14 cellular contexts compared by ENCODE assay signal in the genomic region with DNA sequence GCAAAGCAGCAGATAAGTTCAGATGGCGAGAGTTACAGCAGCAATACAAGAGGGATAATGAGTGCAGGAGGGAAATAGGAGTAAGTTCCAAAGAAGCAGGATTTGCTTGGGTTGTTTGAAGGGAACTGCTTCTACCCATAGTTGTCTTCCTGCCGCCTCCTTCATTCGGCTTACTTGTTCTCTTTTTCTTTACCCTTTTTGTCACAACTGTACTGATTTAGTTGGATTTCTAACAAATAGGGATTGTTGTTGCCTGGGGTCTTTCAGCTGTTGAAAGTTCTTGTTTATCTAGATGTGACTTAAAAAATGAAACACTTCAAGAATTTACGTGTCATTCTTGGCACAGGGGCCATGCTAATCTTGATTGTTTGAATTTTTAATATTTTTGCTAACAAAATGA.
"Had no signal": no experiment of that assay in that cellular context is flagged by ENCODE, and none has a peak within 500 bp of the region (broad histone marks: within the 10 kb centered on the region; RNA-seq: fewer than 3 reads in every experiment).

No MANE protein-coding gene starts in this region.

- H3K4me3 Mint-ChIP-seq: stimulated activated naive CD8-positive, alpha-beta T cell treated with anti-CD3 and anti-CD28 coated beads, Interleukin-15, amount 100 ng/mL, for 72 hours had no signal

- H3K9me3 ChIP-seq: esophagus squamous epithelium, right lobe of liver, testis, upper lobe of right lung had no signal

- DNase-seq: activated CD4-positive, alpha-beta T cell treated with anti-CD3 and anti-CD28 coated beads for 48 hours; activated CD8-positive, alpha-beta memory T cell treated with anti-CD3 and anti-CD28 coated beads for 24 hours; activated naive CD4-positive, alpha-beta T cell treated with anti-CD3 and anti-CD28 coated beads, Interleukin-2, amount 50 U/mL, for 16 hours; amygdala; esophagus squamous epithelium; right lobe of liver; stimulated activated CD4-positive, alpha-beta T cell treated with anti-CD3 and anti-CD28 coated beads, Interleukin-4, amount 100 ng/mL, for 4 hours; stimulated activated CD8-positive, alpha-beta memory T cell treated with anti-CD3 and anti-CD28 coated beads, Interleukin-4, amount 100 ng/mL, for 48 hours; stimulated activated naive CD8-positive, alpha-beta T cell treated with anti-CD3 and anti-CD28 coated beads, Interleukin-15, amount 100 ng/mL, for 72 hours; T-helper 2 cell; testis; upper lobe of right lung had no signal

- H3K27ac ChIP-seq: esophagus squamous epithelium, right lobe of liver, testis, upper lobe of right lung had no signal

- H3K27me3 Mint-ChIP-seq: stimulated activated naive CD8-positive, alpha-beta T cell treated with anti-CD3 and anti-CD28 coated beads, Interleukin-15, amount 100 ng/mL, for 72 hours had no signal

- H3K27ac Mint-ChIP-seq: activated T-helper 2 cell treated with anti-CD3 and anti-CD28 coated beads, Interferon-gamma antibody, Interleukin-2, Interleukin-4, amounts not matched to agents 10 μg/mL and 5 μg/mL and 100 μg/mL, durations not matched to agents 14 hours and 24 hours and 36 hours; stimulated activated naive CD8-positive, alpha-beta T cell treated with anti-CD3 and anti-CD28 coated beads, Interleukin-15, amount 100 ng/mL, for 72 hours had no signal

- H3K9me3 Mint-ChIP-seq: activated T-helper 2 cell treated with anti-CD3 and anti-CD28 coated beads, Interferon-gamma antibody, Interleukin-2, Interleukin-4, amounts not matched to agents 10 μg/mL and 5 μg/mL and 100 μg/mL, durations not matched to agents 14 hours and 24 hours and 36 hours; stimulated activated naive CD8-positive, alpha-beta T cell treated with anti-CD3 and anti-CD28 coated beads, Interleukin-15, amount 100 ng/mL, for 72 hours had no signal

- H3K4me1 ChIP-seq: esophagus squamous epithelium, right lobe of liver had no signal

- ATAC-seq: right lobe of liver; stimulated activated naive CD8-positive, alpha-beta T cell treated with anti-CD3 and anti-CD28 coated beads, Interleukin-15, amount 100 ng/mL, for 72 hours; upper lobe of right lung had no signal

- H3K27me3 ChIP-seq: esophagus squamous epithelium, right lobe of liver, testis, upper lobe of right lung had no signal

- H3K4me3 ChIP-seq: esophagus squamous epithelium, right lobe of liver, smooth muscle cell, testis, upper lobe of right lung had no signal
